ENCODE assay signal across 14 cellular contexts in genomic region chr9:125789196-125789595, GRCh38.
"Had no signal": no experiment of that assay in that cellular context is flagged by ENCODE, and none has a peak within 500 bp of the region (broad histone marks: within the 10 kb centered on the region; RNA-seq: fewer than 3 reads in every experiment).

No MANE protein-coding gene starts in this region.

- H3K27ac ChIP-seq: ascending aorta, colonic mucosa, epithelial cell of prostate, gastroesophageal sphincter, pancreas, thyroid gland, uterus had no signal

- H3K4me3 ChIP-seq: ascending aorta, colonic mucosa, gastroesophageal sphincter, pancreas, thyroid gland, uterus had no signal

- H3K36me3 ChIP-seq: ascending aorta, colonic mucosa, pancreas, thyroid gland, uterus had no signal

- DNase-seq: activated CD4-positive, CD25-positive, alpha-beta regulatory T cell treated with anti-CD3 and anti-CD28 coated beads, Interleukin-2, amount 50 U/mL, for 72 hours; activated naive CD4-positive, alpha-beta T cell treated with Interleukin-2 at 50 U/mL for 16 hours; activated naive CD8-positive, alpha-beta T cell treated with anti-CD3 and anti-CD28 coated beads, Interleukin-2, amount 50 U/mL, for 24 hours; colonic mucosa; effector memory CD4-positive, alpha-beta T cell; kidney; mesendoderm; pancreas; stimulated activated CD4-positive, alpha-beta T cell treated with anti-CD3 and anti-CD28 coated beads, Interleukin-4, amount 100 ng/mL, for 24 hours; thyroid gland; uterus had no signal

- H3K9me3 ChIP-seq: ascending aorta, colonic mucosa, gastroesophageal sphincter, pancreas, thyroid gland, uterus had no signal

- H3K27me3 ChIP-seq: ascending aorta, colonic mucosa, gastroesophageal sphincter, pancreas, thyroid gland, uterus had no signal

- H3K4me1 ChIP-seq: colonic mucosa, pancreas, uterus had no signal
